In genomic region chr5:56313004-56313531, GRCh38 we compare ENCODE assay signal across 18 cellular contexts.
DNase-seq lines count a peak whose midpoint lies in the region; ATAC-seq and TF ChIP-seq lines count a peak whose summit lies in the region.
"Had no signal": no experiment of that assay in that cellular context is flagged by ENCODE, and none has a peak within 500 bp of the region (broad histone marks: within the 10 kb centered on the region; RNA-seq: fewer than 3 reads in every experiment).

No MANE protein-coding gene starts in this region.

- H3K4me3 ChIP-seq in GM12865 (ENCODE audit: low read depth, low read length) = no peak overlapping the region

- H3K4me3 Mint-ChIP-seq in activated naive CD4-positive, alpha-beta T cell treated with anti-CD3 and anti-CD28 coated beads for 36 hours = no peak overlapping the region
- H3K4me3 Mint-ChIP-seq in activated naive CD4-positive, alpha-beta T cell treated with anti-CD3 and anti-CD28 coated beads, Interleukin-2, amount 10 ng/mL, durations not matched to agents 7 days and 5 days = no peak overlapping the region
- H3K4me3 Mint-ChIP-seq in mesothelial cell of epicardium = no peak overlapping the region

- DNase-seq in activated CD4-positive, CD25-positive, alpha-beta regulatory T cell treated with anti-CD3 and anti-CD28 coated beads, Interleukin-2, amount 50 U/mL, for 72 hours = no peak
- peak; percentile 24 for DNase-seq in activated naive CD4-positive, alpha-beta T cell treated with anti-CD3 and anti-CD28 coated beads for 36 hours
- DNase-seq in activated naive CD4-positive, alpha-beta T cell treated with anti-CD3 and anti-CD28 coated beads, Interleukin-2, amount 10 ng/mL, durations not matched to agents 7 days and 5 days = no peak
- DNase-seq in GM12865 (ENCODE audit: low read depth) (peak; percentile 8), mesothelial cell of epicardium (ENCODE audit: low spot score in 2 of 2, unreplicated experiment in 2 of 2) (no peak), left ventricle myocardium superior (no peak), COLO829 (ENCODE audit: low spot score) (no peak)
- DNase-seq: AML-193, DMS 273 treated with DMSO at 0.1 percent for 48 hours, DND-41, MV-4-11, NCI-H1417, NCI-H187, NCI-H2227 treated with DMSO at 0.1 percent for 48 hours, NCI-H510A treated with DMSO at 0.1 percent for 48 hours, NCI-H774, SHP77 had no signal

- peaks cover 31% of the 10 kb centered on the region for H3K4me1 Mint-ChIP-seq in activated naive CD4-positive, alpha-beta T cell treated with anti-CD3 and anti-CD28 coated beads for 36 hours (ENCODE audit: low read depth)
- peaks cover 12% of the 10 kb centered on the region for H3K4me1 Mint-ChIP-seq in activated naive CD4-positive, alpha-beta T cell treated with anti-CD3 and anti-CD28 coated beads, Interleukin-2, amount 10 ng/mL, durations not matched to agents 7 days and 5 days
- H3K4me1 Mint-ChIP-seq in mesothelial cell of epicardium = peaks cover 69% of the 10 kb centered on the region

- TF ChIP-seq CTCF in GM12865 (IDR thresholded peaks at IDR 0.05; ENCODE audit: insufficient read depth, low read depth, low read length, missing control alignments) (no peak), mesothelial cell of epicardium (IDR thresholded peaks at IDR 0.05; ENCODE audit: unreplicated experiment) (no peak)

- ATAC-seq in activated CD4-positive, CD25-positive, alpha-beta regulatory T cell treated with anti-CD3 and anti-CD28 coated beads, Interleukin-2, amount 50 U/mL, for 24 hours = peak; percentile 58 to 67
- no peak for ATAC-seq in left ventricle myocardium superior

- no peaks in the 10 kb centered on the region for H3K36me3 Mint-ChIP-seq in activated naive CD4-positive, alpha-beta T cell treated with anti-CD3 and anti-CD28 coated beads for 36 hours (ENCODE audit: low read depth)
- H3K36me3 Mint-ChIP-seq in activated naive CD4-positive, alpha-beta T cell treated with anti-CD3 and anti-CD28 coated beads, Interleukin-2, amount 10 ng/mL, durations not matched to agents 7 days and 5 days = peaks cover 3% of the 10 kb centered on the region
- no peaks in the 10 kb centered on the region for H3K36me3 Mint-ChIP-seq in mesothelial cell of epicardium

- no peak overlapping the region for H3K27ac Mint-ChIP-seq in activated naive CD4-positive, alpha-beta T cell treated with anti-CD3 and anti-CD28 coated beads for 36 hours
- no peak overlapping the region for H3K27ac Mint-ChIP-seq in activated naive CD4-positive, alpha-beta T cell treated with anti-CD3 and anti-CD28 coated beads, Interleukin-2, amount 10 ng/mL, durations not matched to agents 7 days and 5 days
- peak overlapping the region; percentile 75 for H3K27ac Mint-ChIP-seq in mesothelial cell of epicardium

- no peaks in the 10 kb centered on the region for H3K27me3 Mint-ChIP-seq in activated naive CD4-positive, alpha-beta T cell treated with anti-CD3 and anti-CD28 coated beads for 36 hours (ENCODE audit: low read depth)
- H3K27me3 Mint-ChIP-seq in activated naive CD4-positive, alpha-beta T cell treated with anti-CD3 and anti-CD28 coated beads, Interleukin-2, amount 10 ng/mL, durations not matched to agents 7 days and 5 days = peaks cover 11% of the 10 kb centered on the region
- H3K27me3 Mint-ChIP-seq in mesothelial cell of epicardium (ENCODE audit: low read depth) = no peaks in the 10 kb centered on the region

- intact Hi-C loops in activated naive CD4-positive, alpha-beta T cell treated with anti-CD3 and anti-CD28 coated beads for 36 hours (cut with micrococcal nuclease) = loop anchor here (1.0 kb wide), 1 partner anchor 16 kb away; no protein-coding TSS in a partner anchor
- intact Hi-C loops in left ventricle myocardium superior (cut with micrococcal nuclease) = no loop called here

- CTCF ChIA-PET in activated naive CD4-positive, alpha-beta T cell treated with anti-CD3 and anti-CD28 coated beads for 36 hours (lab: Charles Lee) = interaction anchor here (0.6 to 1.2 kb wide), 2 partner anchors 10 to 57 kb away, joined by 3 read pairs; no protein-coding TSS in a partner anchor
- CTCF ChIA-PET in activated naive CD4-positive, alpha-beta T cell treated with anti-CD3 and anti-CD28 coated beads, Interleukin-2, amount 10 ng/mL, durations not matched to agents 7 days and 5 days (lab: Charles Lee) = no interaction called here

- no peaks in the 10 kb centered on the region for H3K9me3 Mint-ChIP-seq in activated naive CD4-positive, alpha-beta T cell treated with anti-CD3 and anti-CD28 coated beads for 36 hours
- no peaks in the 10 kb centered on the region for H3K9me3 Mint-ChIP-seq in activated naive CD4-positive, alpha-beta T cell treated with anti-CD3 and anti-CD28 coated beads, Interleukin-2, amount 10 ng/mL, durations not matched to agents 7 days and 5 days
- H3K9me3 Mint-ChIP-seq in mesothelial cell of epicardium = no peaks in the 10 kb centered on the region

Comparison
In these comparisons a context has a peak if more than half of its experiments do, and no peak if none do; other contexts are left out.
1. DNase-seq: peak in activated naive CD4-positive, alpha-beta T cell treated with anti-CD3 and anti-CD28 coated beads for 36 hours (single experiment) and GM12865 (single experiment); none in activated CD4-positive, CD25-positive, alpha-beta regulatory T cell treated with anti-CD3 and anti-CD28 coated beads, Interleukin-2, amount 50 U/mL, for 72 hours (single experiment), activated naive CD4-positive, alpha-beta T cell treated with anti-CD3 and anti-CD28 coated beads, Interleukin-2, amount 10 ng/mL, durations not matched to agents 7 days and 5 days (single experiment), mesothelial cell of epicardium (0 of 2), left ventricle myocardium superior (single experiment) and COLO829 (single experiment).